ENCODE assay signal across 8 cellular contexts in genomic region chr9:130400870-130401269, GRCh38.
"Had no signal": no experiment of that assay in that cellular context is flagged by ENCODE, and none has a peak within 500 bp of the region (broad histone marks: within the 10 kb centered on the region; RNA-seq: fewer than 3 reads in every experiment).

No MANE protein-coding gene starts in this region.

- H3K4me2 ChIP-seq: GM23338 had no signal

- DNase-seq: H7, HFFc6, IMR-90, KBM-7 had no signal

- H3K27ac ChIP-seq: HL-60 had no signal

- H3K36me3 ChIP-seq: HAP-1 had no signal

- H3K27ac Mint-ChIP-seq: GM23338, HFFc6 had no signal

- H3K4me1 ChIP-seq: HAP-1 had no signal

- H2AFZ ChIP-seq: GM23338 had no signal

- H3K4me1 Mint-ChIP-seq: GM23338 had no signal

- H3K9me3 Mint-ChIP-seq: GM23338, HFFc6 had no signal

- H3K4me3 ChIP-seq: GM23338, HAP-1 had no signal

- ATAC-seq: GM23338, HCT116 had no signal

- H3K9me3 ChIP-seq: HAP-1 had no signal

- H3K4me3 Mint-ChIP-seq: GM23338, HFFc6 had no signal
